Comparison of ENCODE assay signal across 22 cellular contexts in genomic region chr2:6905668-6906067, GRCh38.
"Had no signal": no experiment of that assay in that cellular context is flagged by ENCODE, and none has a peak within 500 bp of the region (broad histone marks: within the 10 kb centered on the region; RNA-seq: fewer than 3 reads in every experiment).

No MANE protein-coding gene starts in this region.

- H3K4me3 ChIP-seq: dorsolateral prefrontal cortex, heart left ventricle, psoas muscle, spleen, testis, tibial nerve, upper lobe of right lung, vagina had no signal

- H3K27ac ChIP-seq: dorsolateral prefrontal cortex, heart left ventricle, neutrophil, psoas muscle, spleen, testis, tibial nerve, upper lobe of right lung, vagina had no signal

- H3K4me1 ChIP-seq: testis, tibial nerve, upper lobe of right lung, vagina had no signal

- H3K27ac Mint-ChIP-seq: naive B cell; stimulated activated naive B cell treated with anti-CD40 and anti-IgM and Interleukin-4, amounts not matched to agents 10 μg/mL and 1 μg/mL and 100 μg/mL, for 72 hours had no signal

- FAIRE-seq: frontal cortex had no signal

- DNase-seq: dorsolateral prefrontal cortex; effector CD8-positive, alpha-beta T cell; heart left ventricle; hippocampal formation; left colon; mesendoderm; naive B cell; psoas muscle; retina; spleen; stimulated activated CD4-positive, alpha-beta T cell treated with anti-CD3 and anti-CD28 coated beads, Interleukin-15, amount 100 ng/mL, for 24 hours; stimulated activated CD4-positive, alpha-beta T cell treated with anti-CD3 and anti-CD28 coated beads, Interleukin-1b, Interleukin-23, amount 100 ng/mL, for 48 hours; stimulated activated naive B cell treated with anti-CD40 and anti-IgM and Interleukin-4, amounts not matched to agents 10 μg/mL and 1 μg/mL and 100 μg/mL, for 72 hours; testis; upper lobe of right lung had no signal

- H3K27me3 ChIP-seq: dorsolateral prefrontal cortex, heart left ventricle, neutrophil, spleen, testis, tibial nerve, upper lobe of right lung, vagina had no signal

- ATAC-seq: esophagus mucosa; heart left ventricle; psoas muscle; sciatic nerve; stimulated activated naive B cell treated with anti-CD40 and anti-IgM and Interleukin-4, amounts not matched to agents 10 μg/mL and 1 μg/mL and 100 μg/mL, for 72 hours; upper lobe of right lung had no signal

- H3K4me3 Mint-ChIP-seq: naive B cell; stimulated activated naive B cell treated with anti-CD40 and anti-IgM and Interleukin-4, amounts not matched to agents 10 μg/mL and 1 μg/mL and 100 μg/mL, for 72 hours had no signal

- H3K27me3 Mint-ChIP-seq: stimulated activated naive B cell treated with anti-CD40 and anti-IgM and Interleukin-4, amounts not matched to agents 10 μg/mL and 1 μg/mL and 100 μg/mL, for 72 hours; stimulated activated naive CD8-positive, alpha-beta T cell treated with anti-CD3 and anti-CD28 coated beads, Interleukin-15, amount 100 ng/mL, for 72 hours had no signal

- H3K9me3 ChIP-seq: neutrophil, psoas muscle, testis, upper lobe of right lung, vagina had no signal

- H3K36me3 ChIP-seq: heart left ventricle, neutrophil, spleen, tibial nerve, upper lobe of right lung, vagina had no signal
